Comparison of ENCODE assay signal across 14 cellular contexts in genomic region chr2:121599963-121600651, GRCh38. TPM values are rescaled to one million over a fixed set of nuclear protein-coding genes. Genes with fewer than 3 reads are reported as not detected.
A peak's percentile ranks its signal among the peaks of the same experiment; 100 is the strongest.
DNase-seq lines count a peak whose midpoint lies in the region; ATAC-seq, FAIRE-seq and TF ChIP-seq lines count a peak whose summit lies in the region.
"Had no signal": no experiment of that assay in that cellular context is flagged by ENCODE, and none has a peak within 500 bp of the region (broad histone marks: within the 10 kb centered on the region; RNA-seq: fewer than 3 reads in every experiment).

No MANE protein-coding gene starts in this region.

- H3K4me3 Mint-ChIP-seq in astrocyte (ENCODE audit: unreplicated experiment), result no peak overlapping the region
- no peak overlapping the region for H3K4me3 Mint-ChIP-seq in T-helper 2 cell treated with Interferon-gamma antibody and Interleukin-4, amounts not matched to agents 5 μg/mL and 100 μg/mL, for 36 hours
- H3K4me3 Mint-ChIP-seq: activated CD4-positive, alpha-beta T cell treated with anti-CD3 and anti-CD28 coated beads for 36 hours; endodermal cell; stimulated activated effector memory CD8-positive, alpha-beta T cell treated with anti-CD3 and anti-CD28 coated beads, Interleukin-12 subunit alpha, Interleukin-12 subunit beta, amount 100 ng/mL, for 72 hours had no signal

- H3K4me3 ChIP-seq in astrocyte (ENCODE audit: insufficient read depth, low read depth, low read length) (no peak overlapping the region), upper lobe of left lung (no peak overlapping the region)

- peaks cover 5% of the 10 kb centered on the region for H3K36me3 Mint-ChIP-seq in astrocyte (ENCODE audit: low read depth, unreplicated experiment)
- peaks cover 16% of the 10 kb centered on the region for H3K36me3 Mint-ChIP-seq in T-helper 2 cell treated with Interferon-gamma antibody and Interleukin-4, amounts not matched to agents 5 μg/mL and 100 μg/mL, for 36 hours (ENCODE audit: low read depth)

- peaks cover 8% of the 10 kb centered on the region for H3K4me1 ChIP-seq in astrocyte (ENCODE audit: insufficient read depth, low read length)
- peaks cover 19 to 31% (median 25%) of the 10 kb centered on the region in 4 donors for H3K4me1 ChIP-seq in upper lobe of left lung

- H3K27me3 Mint-ChIP-seq in astrocyte (ENCODE audit: low read depth, unreplicated experiment), result no peaks in the 10 kb centered on the region
- no peaks in the 10 kb centered on the region for H3K27me3 Mint-ChIP-seq in T-helper 2 cell treated with Interferon-gamma antibody and Interleukin-4, amounts not matched to agents 5 μg/mL and 100 μg/mL, for 36 hours (ENCODE audit: low read depth)
- H3K27me3 Mint-ChIP-seq: activated CD4-positive, alpha-beta T cell treated with anti-CD3 and anti-CD28 coated beads for 36 hours had no signal

- H3K36me3 ChIP-seq in astrocyte (ENCODE audit: insufficient read depth, low read length) (no peaks in the 10 kb centered on the region), upper lobe of left lung (peaks cover 0 to 5% (median 2%) of the 10 kb centered on the region in 4 donors)

- H3K9ac ChIP-seq in astrocyte (ENCODE audit: low read length), result no peak overlapping the region

- H3K27ac Mint-ChIP-seq in astrocyte (ENCODE audit: unreplicated experiment), result no peak overlapping the region
- no peak overlapping the region for H3K27ac Mint-ChIP-seq in T-helper 2 cell treated with Interferon-gamma antibody and Interleukin-4, amounts not matched to agents 5 μg/mL and 100 μg/mL, for 36 hours
- H3K27ac Mint-ChIP-seq: activated CD4-positive, alpha-beta T cell treated with anti-CD3 and anti-CD28 coated beads for 36 hours; endodermal cell; stimulated activated effector memory CD8-positive, alpha-beta T cell treated with anti-CD3 and anti-CD28 coated beads, Interleukin-12 subunit alpha, Interleukin-12 subunit beta, amount 100 ng/mL, for 72 hours had no signal

- TF ChIP-seq CTCF in astrocyte (IDR thresholded peaks at IDR 0.05; ENCODE audit: insufficient read depth, low read depth, low read length) (no peak), upper lobe of left lung (IDR thresholded peaks at IDR 0.05) (no peak)

- no peak for TF ChIP-seq EP300 in upper lobe of left lung (IDR thresholded peaks at IDR 0.05)

- no peaks in the 10 kb centered on the region for H3K9me3 Mint-ChIP-seq in astrocyte (ENCODE audit: unreplicated experiment)
- no peaks in the 10 kb centered on the region for H3K9me3 Mint-ChIP-seq in T-helper 2 cell treated with Interferon-gamma antibody and Interleukin-4, amounts not matched to agents 5 μg/mL and 100 μg/mL, for 36 hours
- H3K9me3 Mint-ChIP-seq: endodermal cell; stimulated activated effector memory CD8-positive, alpha-beta T cell treated with anti-CD3 and anti-CD28 coated beads, Interleukin-12 subunit alpha, Interleukin-12 subunit beta, amount 100 ng/mL, for 72 hours had no signal

- no peak overlapping the region for H3K4me2 ChIP-seq in astrocyte (ENCODE audit: low read length)

- no peaks in the 10 kb centered on the region for H3K27me3 ChIP-seq in astrocyte (ENCODE audit: insufficient read depth, low read length)
- H3K27me3 ChIP-seq in upper lobe of left lung, result no peaks in the 10 kb centered on the region

- peaks cover 77% of the 10 kb centered on the region for H3K79me2 ChIP-seq in astrocyte (ENCODE audit: insufficient read depth, low read length)

- H3K4me1 Mint-ChIP-seq in astrocyte (ENCODE audit: low read depth, unreplicated experiment), result peaks cover 21% of the 10 kb centered on the region
- H3K4me1 Mint-ChIP-seq in T-helper 2 cell treated with Interferon-gamma antibody and Interleukin-4, amounts not matched to agents 5 μg/mL and 100 μg/mL, for 36 hours (ENCODE audit: low read depth), result peaks cover 32% of the 10 kb centered on the region

- DNase-seq in GM12892 (ENCODE audit: insufficient read length) (no peak), astrocyte (ENCODE audit: low read depth) (peak; percentile 27), HTR-8/SVneo (ENCODE audit: insufficient read length, low spot score) (no peak), upper lobe of left lung (no peak), SKM-1 treated with dmso at 0.1 percent for 144 hours (lab: John Stamatoyannopoulos, UW; ENCODE audit: unreplicated experiment) (no peak)
- DNase-seq in T-helper 2 cell treated with Interferon-gamma antibody and Interleukin-4, amounts not matched to agents 5 μg/mL and 100 μg/mL, for 36 hours (ENCODE audit: low spot score), result no peak
- DNase-seq: activated CD4-positive, alpha-beta T cell treated with anti-CD3 and anti-CD28 coated beads for 36 hours; amniotic stem cell; endodermal cell; hippocampal formation; NCI-H146 had no signal

- ATAC-seq in GM19455 (IDR thresholded peaks at IDR 0.05; ENCODE audit: unreplicated experiment) (peak; percentile 53), HG03135 (IDR thresholded peaks at IDR 0.05; ENCODE audit: unreplicated experiment) (peak; percentile 54), upper lobe of left lung (ENCODE audit: low FRiP score in 2 of 2) (no peak)
- ATAC-seq: activated CD4-positive, alpha-beta T cell treated with anti-CD3 and anti-CD28 coated beads for 36 hours; stimulated activated effector memory CD8-positive, alpha-beta T cell treated with anti-CD3 and anti-CD28 coated beads, Interleukin-12 subunit alpha, Interleukin-12 subunit beta, amount 100 ng/mL, for 72 hours had no signal

- no peaks in the 10 kb centered on the region for H3K9me3 ChIP-seq in astrocyte (ENCODE audit: insufficient read depth, low read depth, low read length)
- H3K9me3 ChIP-seq in upper lobe of left lung, result no peaks in the 10 kb centered on the region

- TF ChIP-seq POLR2A in GM12892 (IDR thresholded peaks at IDR 0.05; ENCODE audit: low read depth, low read length) (no peak), upper lobe of left lung (IDR thresholded peaks at IDR 0.05) (no peak)

- no peak overlapping the region for H3K27ac ChIP-seq in astrocyte (ENCODE audit: low read depth, low read length)
- no peak overlapping the region for H3K27ac ChIP-seq in upper lobe of left lung

- FAIRE-seq in GM12892 (lab: Jason Lieb, UNC) (peak; percentile 51), astrocyte (lab: Jason Lieb, UNC) (no peak), HTR-8/SVneo (lab: Jason Lieb, UNC) (no peak)

- no peak overlapping the region for H2AFZ ChIP-seq in astrocyte (ENCODE audit: low read depth, low read length)

- H4K20me1 ChIP-seq in astrocyte (ENCODE audit: insufficient read depth, low read length), result peaks cover 57% of the 10 kb centered on the region

RNA-seq across cellular contexts. Expression of gene CLASP1, which starts 49.2 kb away (rescaled TPM):
- 28.8 TPM for polyA plus RNA-seq in GM12892 (2012; ENCODE audit: missing spikeins)
- total RNA-seq in astrocyte (50.6 and 56.7 TPM in 2 replicates), upper lobe of left lung (10 to 100 TPM; 36.3 to 95.3 (median 46.8) TPM)

Comparison
In these comparisons a context has a peak if more than half of its experiments do, and no peak if none do; other contexts are left out.
1. ATAC-seq: peak in GM19455 (single experiment) and HG03135 (single experiment); none in upper lobe of left lung (0 of 2).